Comparison of ENCODE assay signal across 16 cellular contexts in the genomic region with DNA sequence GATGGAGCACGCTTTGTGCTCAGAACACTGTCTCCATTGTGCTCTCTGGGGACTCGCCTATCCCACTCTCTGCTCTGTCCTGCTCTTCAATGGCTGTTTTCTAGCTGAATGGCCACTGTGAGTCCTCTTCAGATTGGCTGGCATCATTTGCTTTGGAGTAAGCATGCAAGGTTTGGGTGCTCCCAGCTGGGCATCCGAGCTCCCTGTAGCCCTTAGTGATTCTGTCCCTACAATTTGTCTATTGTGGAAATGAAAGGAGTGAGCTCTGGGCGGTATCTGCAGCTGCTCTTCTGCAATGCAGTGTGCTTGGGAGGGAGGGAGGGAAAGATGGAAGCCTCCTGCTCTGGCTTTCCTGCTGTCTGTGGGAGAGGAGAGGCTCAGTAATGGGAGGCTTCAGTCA.
A peak's percentile ranks its signal among the peaks of the same experiment; 100 is the strongest.
DNase-seq lines count a peak whose midpoint lies in the region; ATAC-seq and TF ChIP-seq lines count a peak whose summit lies in the region.
"Had no signal": no experiment of that assay in that cellular context is flagged by ENCODE, and none has a peak within 500 bp of the region (broad histone marks: within the 10 kb centered on the region; RNA-seq: fewer than 3 reads in every experiment).

No MANE protein-coding gene starts in this region.

- H3K4me1 ChIP-seq in A673 (ENCODE audit: insufficient read depth, low read length, poor library complexity, severe bottlenecking), result no peaks in the 10 kb centered on the region

- POLR2A ChIA-PET in A673 (lab: Charles Lee; ENCODE audit: low non-redundant PET), result no interaction called here

- CTCF ChIA-PET in A673 (lab: Charles Lee), result interaction anchor here (0.6 kb wide), 1 partner anchor 62 kb away, joined by 8 read pairs; no protein-coding TSS in a partner anchor

- no peaks in the 10 kb centered on the region for H3K4me1 Mint-ChIP-seq in stimulated activated effector memory CD8-positive, alpha-beta T cell treated with anti-CD3 and anti-CD28 coated beads, Interleukin-12 subunit alpha, Interleukin-12 subunit beta, amount 100 ng/mL, for 72 hours

- no peak overlapping the region for H3K27ac Mint-ChIP-seq in stimulated activated effector memory CD8-positive, alpha-beta T cell treated with anti-CD3 and anti-CD28 coated beads, Interleukin-12 subunit alpha, Interleukin-12 subunit beta, amount 100 ng/mL, for 72 hours
- H3K27ac Mint-ChIP-seq: CD4-positive, alpha-beta T cell; HFFc6 had no signal

- no peaks in the 10 kb centered on the region for H3K9me3 Mint-ChIP-seq in stimulated activated effector memory CD8-positive, alpha-beta T cell treated with anti-CD3 and anti-CD28 coated beads, Interleukin-12 subunit alpha, Interleukin-12 subunit beta, amount 100 ng/mL, for 72 hours
- H3K9me3 Mint-ChIP-seq: CD4-positive, alpha-beta T cell had no signal

- H3K36me3 ChIP-seq in A673 (ENCODE audit: insufficient read depth, low read length, poor library complexity, severe bottlenecking), result no peaks in the 10 kb centered on the region

- TF ChIP-seq CTCF in A673 (conservative IDR thresholded peaks at IDR 0.05; ENCODE audit: low read depth, low read length), result no peak

- no peaks in the 10 kb centered on the region for H3K36me3 Mint-ChIP-seq in stimulated activated effector memory CD8-positive, alpha-beta T cell treated with anti-CD3 and anti-CD28 coated beads, Interleukin-12 subunit alpha, Interleukin-12 subunit beta, amount 100 ng/mL, for 72 hours

- H3K4me3 Mint-ChIP-seq in stimulated activated effector memory CD8-positive, alpha-beta T cell treated with anti-CD3 and anti-CD28 coated beads, Interleukin-12 subunit alpha, Interleukin-12 subunit beta, amount 100 ng/mL, for 72 hours, result no peak overlapping the region
- H3K4me3 Mint-ChIP-seq: CD4-positive, alpha-beta T cell; HFFc6 had no signal

- no peak for ATAC-seq in esophagus mucosa
- ATAC-seq in stimulated activated effector memory CD8-positive, alpha-beta T cell treated with anti-CD3 and anti-CD28 coated beads, Interleukin-12 subunit alpha, Interleukin-12 subunit beta, amount 100 ng/mL, for 72 hours, result no peak
- ATAC-seq: Panc1 had no signal

- no TSS peak for BruUV-seq in A673 (replicated peaks; lab: Mats Ljungman, UMichigan)

- peaks cover 8% of the 10 kb centered on the region for H3K27me3 ChIP-seq in A673 (replicated peaks; ENCODE audit: insufficient read depth, low read depth, low read length, poor library complexity)

- H3K9me3 ChIP-seq in A673 (ENCODE audit: low read depth, low read length, poor library complexity, severe bottlenecking), result no peaks in the 10 kb centered on the region

- no peak overlapping the region for H3K27ac ChIP-seq in A673 (ENCODE audit: low read depth, low read length, poor library complexity, severe bottlenecking)
- H3K27ac ChIP-seq: KMS-11 had no signal

- H3K4me3 ChIP-seq in A673 (ENCODE audit: low read depth, low read length, poor library complexity, severe bottlenecking), result no peak overlapping the region

- DNase-seq in C1 segment of cervical spinal cord (lab: John Stamatoyannopoulos, UW) (peak in 12 of 14 donors; percentile 7 to 79 (median 68)), anterior cingulate cortex (lab: John Stamatoyannopoulos, UW) (peak in 51 of 58 donors; percentile 6 to 94 (median 68)), inferior parietal cortex (ENCODE audit: extremely low spot score) (peak; percentile 79), pons (ENCODE audit: low spot score) (peak; percentile 99), NCI-H2171 treated with DMSO at 0.1 percent for 48 hours (lab: John Stamatoyannopoulos, UW) (no peak), A673 (ENCODE audit: low spot score) (no peak)
- DNase-seq in stimulated activated effector memory CD8-positive, alpha-beta T cell treated with anti-CD3 and anti-CD28 coated beads, Interleukin-12 subunit alpha, Interleukin-12 subunit beta, amount 100 ng/mL, for 72 hours (ENCODE audit: low spot score in 2 of 2), result no peak
- DNase-seq: CD4-positive, alpha-beta T cell; DMS53; HFFc6; NCI-H1436 treated with DMSO at 0.1 percent for 48 hours; NCI-H2081 treated with DMSO at 0.1 percent for 48 hours; NCI-H446 treated with DMSO at 0.1 percent for 48 hours had no signal

- intact Hi-C loops in A673 (cut with micrococcal nuclease; ENCODE audit: unreplicated experiment), result no loop called here

Comparison
In these comparisons a context has a peak if more than half of its experiments do, and no peak if none do; other contexts are left out.
1. DNase-seq: peak in C1 segment of cervical spinal cord (12 of 14), anterior cingulate cortex (51 of 58), inferior parietal cortex (single experiment) and pons (single experiment); none in stimulated activated effector memory CD8-positive, alpha-beta T cell treated with anti-CD3 and anti-CD28 coated beads, Interleukin-12 subunit alpha, Interleukin-12 subunit beta, amount 100 ng/mL, for 72 hours (0 of 2), NCI-H2171 treated with DMSO at 0.1 percent for 48 hours (single experiment) and A673 (single experiment).